In genomic region chr4:15740764-15741404, GRCh38 we compare ENCODE assay signal across 1 cellular context.
TF ChIP-seq lines count a peak whose summit lies in the region.

No MANE protein-coding gene starts in this region.

TF ChIP-seq in HepG2, 621 proteins besides CTCF, POLR2A, EP300 and RAD21 (continued from another document and continues in another):
- TF ChIP-seq TP53 (CRISPR knock-in tag; conservative IDR thresholded peaks at IDR 0.05) (no peak), BRF2 (CRISPR knock-in tag; IDR thresholded peaks at IDR 0.05) (no peak), ZNF326 (CRISPR knock-in tag; IDR thresholded peaks at IDR 0.05; ENCODE audit: borderline replicate concordance) (no peak), ZNF678 (CRISPR knock-in tag; IDR thresholded peaks at IDR 0.05) (no peak), CBFB (CRISPR knock-in tag; IDR thresholded peaks at IDR 0.05) (peak; percentile 69; the same call in 1 of the 2 replicates), SYNCRIP (IDR thresholded peaks at IDR 0.05; ENCODE audit: insufficient read depth, low read depth, low read length) (no peak), IKZF5 (CRISPR knock-in tag; IDR thresholded peaks at IDR 0.05) (0 out of 2 replicates have a peak, but pooled peaks have one; percentile 40), ZNF317 (CRISPR knock-in tag; IDR thresholded peaks at IDR 0.05) (peak; percentile 94), RXRB (CRISPR knock-in tag; IDR thresholded peaks at IDR 0.05; ENCODE audit: borderline replicate concordance) (peak; percentile 59; the same call in 1 of the 2 replicates), ZFX (CRISPR knock-in tag; IDR thresholded peaks at IDR 0.05; ENCODE audit: low read depth) (0 out of 2 replicates have a peak, but pooled peaks have one; percentile 8), ZNF670 (CRISPR knock-in tag; IDR thresholded peaks at IDR 0.05; ENCODE audit: borderline replicate concordance) (0 out of 2 replicates have a peak, but pooled peaks have one; percentile 49), FOSL2 (CRISPR knock-in tag; IDR thresholded peaks at IDR 0.05) (peak; percentile 80), TFE3 (CRISPR knock-in tag; IDR thresholded peaks at IDR 0.05) (no peak), KDM5B (CRISPR knock-in tag; IDR thresholded peaks at IDR 0.05; ENCODE audit: borderline replicate concordance) (no peak), SIN3B (IDR thresholded peaks at IDR 0.05; ENCODE audit: low read length) (no peak), ZBTB4 (CRISPR knock-in tag; IDR thresholded peaks at IDR 0.05; ENCODE audit: borderline replicate concordance) (no peak), ZNF343 (CRISPR knock-in tag; IDR thresholded peaks at IDR 0.05) (no peak), ZNF232 (CRISPR knock-in tag; IDR thresholded peaks at IDR 0.05; ENCODE audit: borderline replicate concordance) (no peak), SOX13 (IDR thresholded peaks at IDR 0.05) (no peak), SOX13 (CRISPR knock-in tag; conservative IDR thresholded peaks at IDR 0.05 in 1 of 2, IDR thresholded peaks at IDR 0.05 in 1 of 2) (peak in 1 of 2 experiments; percentile 60; a peak in 2 of 4 replicates), PHB2 (IDR thresholded peaks at IDR 0.05; ENCODE audit: partially characterized antibody) (no peak)
- TF ChIP-seq, protein P1, sequence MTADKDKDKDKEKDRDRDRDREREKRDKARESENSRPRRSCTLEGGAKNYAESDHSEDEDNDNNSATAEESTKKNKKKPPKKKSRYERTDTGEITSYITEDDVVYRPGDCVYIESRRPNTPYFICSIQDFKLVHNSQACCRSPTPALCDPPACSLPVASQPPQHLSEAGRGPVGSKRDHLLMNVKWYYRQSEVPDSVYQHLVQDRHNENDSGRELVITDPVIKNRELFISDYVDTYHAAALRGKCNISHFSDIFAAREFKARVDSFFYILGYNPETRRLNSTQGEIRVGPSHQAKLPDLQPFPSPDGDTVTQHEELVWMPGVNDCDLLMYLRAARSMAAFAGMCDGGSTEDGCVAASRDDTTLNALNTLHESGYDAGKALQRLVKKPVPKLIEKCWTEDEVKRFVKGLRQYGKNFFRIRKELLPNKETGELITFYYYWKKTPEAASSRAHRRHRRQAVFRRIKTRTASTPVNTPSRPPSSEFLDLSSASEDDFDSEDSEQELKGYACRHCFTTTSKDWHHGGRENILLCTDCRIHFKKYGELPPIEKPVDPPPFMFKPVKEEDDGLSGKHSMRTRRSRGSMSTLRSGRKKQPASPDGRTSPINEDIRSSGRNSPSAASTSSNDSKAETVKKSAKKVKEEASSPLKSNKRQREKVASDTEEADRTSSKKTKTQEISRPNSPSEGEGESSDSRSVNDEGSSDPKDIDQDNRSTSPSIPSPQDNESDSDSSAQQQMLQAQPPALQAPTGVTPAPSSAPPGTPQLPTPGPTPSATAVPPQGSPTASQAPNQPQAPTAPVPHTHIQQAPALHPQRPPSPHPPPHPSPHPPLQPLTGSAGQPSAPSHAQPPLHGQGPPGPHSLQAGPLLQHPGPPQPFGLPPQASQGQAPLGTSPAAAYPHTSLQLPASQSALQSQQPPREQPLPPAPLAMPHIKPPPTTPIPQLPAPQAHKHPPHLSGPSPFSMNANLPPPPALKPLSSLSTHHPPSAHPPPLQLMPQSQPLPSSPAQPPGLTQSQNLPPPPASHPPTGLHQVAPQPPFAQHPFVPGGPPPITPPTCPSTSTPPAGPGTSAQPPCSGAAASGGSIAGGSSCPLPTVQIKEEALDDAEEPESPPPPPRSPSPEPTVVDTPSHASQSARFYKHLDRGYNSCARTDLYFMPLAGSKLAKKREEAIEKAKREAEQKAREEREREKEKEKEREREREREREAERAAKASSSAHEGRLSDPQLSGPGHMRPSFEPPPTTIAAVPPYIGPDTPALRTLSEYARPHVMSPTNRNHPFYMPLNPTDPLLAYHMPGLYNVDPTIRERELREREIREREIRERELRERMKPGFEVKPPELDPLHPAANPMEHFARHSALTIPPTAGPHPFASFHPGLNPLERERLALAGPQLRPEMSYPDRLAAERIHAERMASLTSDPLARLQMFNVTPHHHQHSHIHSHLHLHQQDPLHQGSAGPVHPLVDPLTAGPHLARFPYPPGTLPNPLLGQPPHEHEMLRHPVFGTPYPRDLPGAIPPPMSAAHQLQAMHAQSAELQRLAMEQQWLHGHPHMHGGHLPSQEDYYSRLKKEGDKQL (CRISPR knock-in tag; IDR thresholded peaks at IDR 0.05; ENCODE audit: low read depth), result peak; percentile 41; the same call in 1 of the 2 replicates
- TF ChIP-seq, protein P2, sequence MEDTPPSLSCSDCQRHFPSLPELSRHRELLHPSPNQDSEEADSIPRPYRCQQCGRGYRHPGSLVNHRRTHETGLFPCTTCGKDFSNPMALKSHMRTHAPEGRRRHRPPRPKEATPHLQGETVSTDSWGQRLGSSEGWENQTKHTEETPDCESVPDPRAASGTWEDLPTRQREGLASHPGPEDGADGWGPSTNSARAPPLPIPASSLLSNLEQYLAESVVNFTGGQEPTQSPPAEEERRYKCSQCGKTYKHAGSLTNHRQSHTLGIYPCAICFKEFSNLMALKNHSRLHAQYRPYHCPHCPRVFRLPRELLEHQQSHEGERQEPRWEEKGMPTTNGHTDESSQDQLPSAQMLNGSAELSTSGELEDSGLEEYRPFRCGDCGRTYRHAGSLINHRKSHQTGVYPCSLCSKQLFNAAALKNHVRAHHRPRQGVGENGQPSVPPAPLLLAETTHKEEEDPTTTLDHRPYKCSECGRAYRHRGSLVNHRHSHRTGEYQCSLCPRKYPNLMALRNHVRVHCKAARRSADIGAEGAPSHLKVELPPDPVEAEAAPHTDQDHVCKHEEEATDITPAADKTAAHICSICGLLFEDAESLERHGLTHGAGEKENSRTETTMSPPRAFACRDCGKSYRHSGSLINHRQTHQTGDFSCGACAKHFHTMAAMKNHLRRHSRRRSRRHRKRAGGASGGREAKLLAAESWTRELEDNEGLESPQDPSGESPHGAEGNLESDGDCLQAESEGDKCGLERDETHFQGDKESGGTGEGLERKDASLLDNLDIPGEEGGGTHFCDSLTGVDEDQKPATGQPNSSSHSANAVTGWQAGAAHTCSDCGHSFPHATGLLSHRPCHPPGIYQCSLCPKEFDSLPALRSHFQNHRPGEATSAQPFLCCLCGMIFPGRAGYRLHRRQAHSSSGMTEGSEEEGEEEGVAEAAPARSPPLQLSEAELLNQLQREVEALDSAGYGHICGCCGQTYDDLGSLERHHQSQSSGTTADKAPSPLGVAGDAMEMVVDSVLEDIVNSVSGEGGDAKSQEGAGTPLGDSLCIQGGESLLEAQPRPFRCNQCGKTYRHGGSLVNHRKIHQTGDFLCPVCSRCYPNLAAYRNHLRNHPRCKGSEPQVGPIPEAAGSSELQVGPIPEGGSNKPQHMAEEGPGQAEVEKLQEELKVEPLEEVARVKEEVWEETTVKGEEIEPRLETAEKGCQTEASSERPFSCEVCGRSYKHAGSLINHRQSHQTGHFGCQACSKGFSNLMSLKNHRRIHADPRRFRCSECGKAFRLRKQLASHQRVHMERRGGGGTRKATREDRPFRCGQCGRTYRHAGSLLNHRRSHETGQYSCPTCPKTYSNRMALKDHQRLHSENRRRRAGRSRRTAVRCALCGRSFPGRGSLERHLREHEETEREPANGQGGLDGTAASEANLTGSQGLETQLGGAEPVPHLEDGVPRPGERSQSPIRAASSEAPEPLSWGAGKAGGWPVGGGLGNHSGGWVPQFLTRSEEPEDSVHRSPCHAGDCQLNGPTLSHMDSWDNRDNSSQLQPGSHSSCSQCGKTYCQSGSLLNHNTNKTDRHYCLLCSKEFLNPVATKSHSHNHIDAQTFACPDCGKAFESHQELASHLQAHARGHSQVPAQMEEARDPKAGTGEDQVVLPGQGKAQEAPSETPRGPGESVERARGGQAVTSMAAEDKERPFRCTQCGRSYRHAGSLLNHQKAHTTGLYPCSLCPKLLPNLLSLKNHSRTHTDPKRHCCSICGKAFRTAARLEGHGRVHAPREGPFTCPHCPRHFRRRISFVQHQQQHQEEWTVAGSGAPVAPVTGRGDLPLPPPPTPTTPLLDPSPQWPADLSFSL (CRISPR knock-in tag; IDR thresholded peaks at IDR 0.05), result no peak
